ENCODE assay signal across 35 cellular contexts in genomic region chr14:25884657-25885056, GRCh38.
"Had no signal": no experiment of that assay in that cellular context is flagged by ENCODE, and none has a peak within 500 bp of the region (broad histone marks: within the 10 kb centered on the region; RNA-seq: fewer than 3 reads in every experiment).

No MANE protein-coding gene starts in this region.

- DNase-seq: Karpas-422, Kasumi-1, MG63, MM.1S, MV-4-11, NCI-H1048, NCI-H1092, NCI-H1092 treated with DMSO at 0.1 percent for 48 hours, NCI-H1105, NCI-H1105 treated with DMSO at 0.1 percent for 48 hours, NCI-H1417, NCI-H1417 treated with DMSO at 0.1 percent for 48 hours, NCI-H1436, NCI-H1436 treated with DMSO at 0.1 percent for 48 hours, NCI-H146, NCI-H1694, NCI-H1694 treated with DMSO at 0.1 percent for 48 hours, NCI-H187, NCI-H187 treated with DMSO at 0.1 percent for 48 hours, NCI-H1930, NCI-H2029, NCI-H2029 treated with DMSO at 0.1 percent for 48 hours, NCI-H2081, NCI-H2081 treated with DMSO at 0.1 percent for 48 hours, NCI-H2107, NCI-H2171, NCI-H2171 treated with DMSO at 0.1 percent for 48 hours, NCI-H2227 treated with DMSO at 0.1 percent for 48 hours, NCI-H226, NCI-H345, NCI-H446, NCI-H446 treated with DMSO at 0.1 percent for 48 hours, NCI-H510A, NCI-H510A treated with DMSO at 0.1 percent for 48 hours had no signal

- H3K9me3 ChIP-seq: MG63 had no signal

- H3K9ac ChIP-seq: KMS-11 had no signal

- H3K27ac ChIP-seq: KMS-11 had no signal

- H3K36me3 ChIP-seq: MG63 had no signal

- H3K27me3 ChIP-seq: MG63 had no signal

- H3K4me3 ChIP-seq: MG63 had no signal

- H3K4me2 ChIP-seq: KMS-11 had no signal
